ENCODE assay signal across 17 cellular contexts in genomic region chr5:90022711-90023053, GRCh38.
A peak's percentile ranks its signal among the peaks of the same experiment; 100 is the strongest.
DNase-seq lines count a peak whose midpoint lies in the region; ATAC-seq, FAIRE-seq and TF ChIP-seq lines count a peak whose summit lies in the region.
"Had no signal": no experiment of that assay in that cellular context is flagged by ENCODE, and none has a peak within 500 bp of the region (broad histone marks: within the 10 kb centered on the region; RNA-seq: fewer than 3 reads in every experiment).

No MANE protein-coding gene starts in this region.

- H3K4me2 ChIP-seq in H1 (ENCODE audit: insufficient read depth in 1 of 2, low read depth in 2 of 2, low read length in 2 of 2) = no peak overlapping the region

- H3K4me1 Mint-ChIP-seq in stimulated activated naive CD8-positive, alpha-beta T cell treated with anti-CD3 and anti-CD28 coated beads, Interleukin-15, amount 100 ng/mL, for 72 hours = no peaks in the 10 kb centered on the region
- H3K4me1 Mint-ChIP-seq in activated naive CD4-positive, alpha-beta T cell treated with anti-CD3 and anti-CD28 coated beads for 36 hours (ENCODE audit: low read depth) = no peaks in the 10 kb centered on the region
- H3K4me1 Mint-ChIP-seq: activated T-helper 17 cell treated with anti-CD3 and anti-CD28 coated beads, Interleukin-2, amount 50 U/mL, for 72 hours had no signal

- H2AK5ac ChIP-seq in H1 (ENCODE audit: low read depth, low read length) = no peak overlapping the region

- TF ChIP-seq POLR2A in H1 (IDR thresholded peaks at IDR 0.05; ENCODE audit: control extremely low read depth in 1 of 2, low read depth in 2 of 2, low read length in 2 of 2) = no peak

- ATAC-seq in GM19397 (IDR thresholded peaks at IDR 0.05; ENCODE audit: unreplicated experiment) = peak; percentile 41
- ATAC-seq in stimulated activated naive CD8-positive, alpha-beta T cell treated with anti-CD3 and anti-CD28 coated beads, Interleukin-15, amount 100 ng/mL, for 72 hours = no peak
- ATAC-seq: activated T-helper 17 cell treated with anti-CD3 and anti-CD28 coated beads, Interleukin-2, amount 50 U/mL, for 72 hours had no signal

- H3K4me3 ChIP-seq in H1 (ENCODE audit: extremely low read depth in 1 of 4, insufficient read depth in 2 of 4, low read depth in 3 of 4, low read length in 4 of 4) = no peak overlapping the region
- H3K4me3 ChIP-seq: breast epithelium had no signal

- peak; percentile 28 for DNase-seq in A172 (ENCODE audit: low spot score)
- peak; percentile 40 for DNase-seq in LHCN-M2 (ENCODE audit: low read depth)
- DNase-seq in H1 (ENCODE audit: low read depth in 1 of 2, low spot score in 2 of 2) = no peak
- no peak for DNase-seq in EL
- DNase-seq in activated CD8-positive, alpha-beta memory T cell treated with anti-CD3 and anti-CD28 coated beads for 24 hours = no peak
- DNase-seq in stimulated activated naive CD8-positive, alpha-beta T cell treated with anti-CD3 and anti-CD28 coated beads, Interleukin-15, amount 100 ng/mL, for 72 hours = no peak
- DNase-seq in activated naive CD4-positive, alpha-beta T cell treated with anti-CD3 and anti-CD28 coated beads for 36 hours = no peak
- DNase-seq: activated CD4-positive, alpha-beta T cell treated with anti-CD3 and anti-CD28 coated beads for 48 hours; NCI-H2171 treated with DMSO at 0.1 percent for 48 hours; occipital lobe; stimulated activated CD4-positive, alpha-beta T cell treated with anti-CD3 and anti-CD28 coated beads, Interleukin-12 subunit alpha, Interleukin-12 subunit beta, amount 100 ng/mL, for 4 hours; T-helper 1 cell had no signal

- H3K27ac ChIP-seq in H1 (ENCODE audit: low read depth, low read length) = no peak overlapping the region
- H3K27ac ChIP-seq: breast epithelium had no signal

- CTCF ChIA-PET in H1 (lab: Charles Lee; ENCODE audit: partially characterized antibody) = interaction anchor here (1.3 kb wide), 1 partner anchor 9 kb away, joined by 3 read pairs; no protein-coding TSS in a partner anchor
- CTCF ChIA-PET in activated naive CD4-positive, alpha-beta T cell treated with anti-CD3 and anti-CD28 coated beads for 36 hours (lab: Charles Lee) = no interaction called here

- no peak overlapping the region for H2AFZ ChIP-seq in H1 (ENCODE audit: low read length)

- no peak overlapping the region for H3K9ac ChIP-seq in H1 (replicated peaks in 1 of 4; ENCODE audit: extremely low read depth in 1 of 4, low read depth in 3 of 4, low read length in 3 of 4)

- H2BK5ac ChIP-seq in H1 (ENCODE audit: low read depth, low read length) = no peak overlapping the region

- intact Hi-C loops in activated naive CD4-positive, alpha-beta T cell treated with anti-CD3 and anti-CD28 coated beads for 36 hours (cut with micrococcal nuclease) = no loop called here

- POLR2A ChIA-PET in H1 (lab: Charles Lee; ENCODE audit: partially characterized antibody) = no interaction called here

- H3K4ac ChIP-seq in H1 (replicated peaks; ENCODE audit: insufficient read length, low read depth, low read length) = no peak overlapping the region

- TF ChIP-seq RAD21 in H1 (IDR thresholded peaks at IDR 0.05 in 1 of 2, conservative IDR thresholded peaks at IDR 0.05 in 1 of 2; ENCODE audit: low read depth in 2 of 2, low read length in 2 of 2) = no peak

- H3K4me3 Mint-ChIP-seq in stimulated activated naive CD8-positive, alpha-beta T cell treated with anti-CD3 and anti-CD28 coated beads, Interleukin-15, amount 100 ng/mL, for 72 hours = no peak overlapping the region
- no peak overlapping the region for H3K4me3 Mint-ChIP-seq in activated naive CD4-positive, alpha-beta T cell treated with anti-CD3 and anti-CD28 coated beads for 36 hours
- H3K4me3 Mint-ChIP-seq: activated T-helper 17 cell treated with anti-CD3 and anti-CD28 coated beads, Interleukin-2, amount 50 U/mL, for 72 hours; type B pancreatic cell had no signal

- no peak overlapping the region for H3K27ac Mint-ChIP-seq in stimulated activated naive CD8-positive, alpha-beta T cell treated with anti-CD3 and anti-CD28 coated beads, Interleukin-15, amount 100 ng/mL, for 72 hours
- H3K27ac Mint-ChIP-seq in activated naive CD4-positive, alpha-beta T cell treated with anti-CD3 and anti-CD28 coated beads for 36 hours = no peak overlapping the region
- H3K27ac Mint-ChIP-seq: activated T-helper 17 cell treated with anti-CD3 and anti-CD28 coated beads, Interleukin-2, amount 50 U/mL, for 72 hours; type B pancreatic cell had no signal

- FAIRE-seq in H1 (lab: Jason Lieb, UNC) = no peak
- FAIRE-seq: D721Med had no signal

- H3K23me2 ChIP-seq in H1 (ENCODE audit: low read depth, low read length) = no peaks in the 10 kb centered on the region

- H3K27me3 ChIP-seq in H1 (replicated peaks in 1 of 4; ENCODE audit: control insufficient read depth in 3 of 4, extremely low read depth in 1 of 4, insufficient read depth in 3 of 4, low read length in 3 of 4) = no peaks in the 10 kb centered on the region
- H3K27me3 ChIP-seq: breast epithelium had no signal

- H3K36me3 ChIP-seq in H1 (ENCODE audit: control insufficient read depth in 2 of 4, insufficient read depth in 4 of 4, low read length in 3 of 4) = no peaks in the 10 kb centered on the region
- H3K36me3 ChIP-seq: breast epithelium had no signal

- no peaks in the 10 kb centered on the region for H3K79me1 ChIP-seq in H1 (ENCODE audit: low read depth, low read length)

- peaks cover 0 to 4% of the 10 kb centered on the region in 2 donors for H3K9me3 Mint-ChIP-seq in stimulated activated naive CD8-positive, alpha-beta T cell treated with anti-CD3 and anti-CD28 coated beads, Interleukin-15, amount 100 ng/mL, for 72 hours
- no peaks in the 10 kb centered on the region for H3K9me3 Mint-ChIP-seq in activated naive CD4-positive, alpha-beta T cell treated with anti-CD3 and anti-CD28 coated beads for 36 hours
- H3K9me3 Mint-ChIP-seq: activated T-helper 17 cell treated with anti-CD3 and anti-CD28 coated beads, Interleukin-2, amount 50 U/mL, for 72 hours; type B pancreatic cell had no signal

- no peak overlapping the region for H4K5ac ChIP-seq in H1 (ENCODE audit: insufficient read length, low read depth, low read length)

- no peak for TF ChIP-seq CTCF in H1 (IDR thresholded peaks at IDR 0.05; ENCODE audit: control extremely low read depth in 1 of 3, insufficient read depth in 1 of 3, low read depth in 1 of 3, low read length in 3 of 3)

- no peaks in the 10 kb centered on the region for H3K4me1 ChIP-seq in H1 (replicated peaks in 1 of 4; ENCODE audit: control insufficient read depth in 3 of 4, insufficient read depth in 4 of 4, low read length in 3 of 4)
- H3K4me1 ChIP-seq: breast epithelium had no signal

- H3K36me3 Mint-ChIP-seq in activated naive CD4-positive, alpha-beta T cell treated with anti-CD3 and anti-CD28 coated beads for 36 hours (ENCODE audit: low read depth) = no peaks in the 10 kb centered on the region
- H3K36me3 Mint-ChIP-seq: type B pancreatic cell had no signal

- H3K79me2 ChIP-seq in H1 (ENCODE audit: control insufficient read depth in 1 of 2, insufficient read depth in 2 of 2, low read length in 2 of 2) = no peaks in the 10 kb centered on the region

- H3K23ac ChIP-seq in H1 (ENCODE audit: insufficient read length) = no peak overlapping the region

- no peaks in the 10 kb centered on the region for H4K20me1 ChIP-seq in H1 (replicated peaks in 1 of 2; ENCODE audit: control insufficient read depth in 1 of 2, insufficient read depth in 2 of 2, low read length in 2 of 2)

- H2BK120ac ChIP-seq in H1 (replicated peaks; ENCODE audit: low read depth, low read length) = no peak overlapping the region

- H4K8ac ChIP-seq in H1 (ENCODE audit: extremely low read depth, insufficient read depth, low read length) = no peak overlapping the region

- H3K27me3 Mint-ChIP-seq in stimulated activated naive CD8-positive, alpha-beta T cell treated with anti-CD3 and anti-CD28 coated beads, Interleukin-15, amount 100 ng/mL, for 72 hours = no peaks in the 10 kb centered on the region
- no peaks in the 10 kb centered on the region for H3K27me3 Mint-ChIP-seq in activated naive CD4-positive, alpha-beta T cell treated with anti-CD3 and anti-CD28 coated beads for 36 hours (ENCODE audit: low read depth)
- H3K27me3 Mint-ChIP-seq: activated T-helper 17 cell treated with anti-CD3 and anti-CD28 coated beads, Interleukin-2, amount 50 U/mL, for 72 hours; type B pancreatic cell had no signal

- H2BK12ac ChIP-seq in H1 (ENCODE audit: low read depth, low read length) = no peak overlapping the region

- H4K91ac ChIP-seq in H1 (replicated peaks; ENCODE audit: insufficient read length, low read length) = no peak overlapping the region

- no peak overlapping the region for H3K56ac ChIP-seq in H1 (replicated peaks; ENCODE audit: insufficient read length, low read depth, low read length)

- H3K9me3 ChIP-seq in H1 (ENCODE audit: insufficient read depth in 2 of 2, low read depth in 1 of 2, low read length in 1 of 2) = no peaks in the 10 kb centered on the region
- H3K9me3 ChIP-seq: breast epithelium had no signal

- H3K14ac ChIP-seq in H1 (ENCODE audit: insufficient read length) = no peak overlapping the region

- no peak for TF ChIP-seq EP300 in H1 (IDR thresholded peaks at IDR 0.05; ENCODE audit: borderline replicate concordance in 1 of 2, low read depth in 2 of 2, low read length in 2 of 2)

- H2BK15ac ChIP-seq in H1 (ENCODE audit: low read length) = no peak overlapping the region

- no peak overlapping the region for H3K18ac ChIP-seq in H1 (ENCODE audit: extremely low read depth, low read length)

- no peak overlapping the region for H2BK20ac ChIP-seq in H1 (ENCODE audit: low read length)

TF ChIP-seq in H1, 55 proteins besides CTCF, POLR2A, EP300 and RAD21:
- TF ChIP-seq BRCA1 (IDR thresholded peaks at IDR 0.05; ENCODE audit: low read depth, low read length) (no peak), TEAD4 (IDR thresholded peaks at IDR 0.05; ENCODE audit: low read depth, low read length) (no peak), CTBP2 (IDR thresholded peaks at IDR 0.05; ENCODE audit: borderline replicate concordance, insufficient read depth, insufficient read length, low read length) (no peak), RBBP5 (IDR thresholded peaks at IDR 0.05; ENCODE audit: borderline replicate concordance, low read depth, low read length) (no peak), ASH2L (IDR thresholded peaks at IDR 0.05; ENCODE audit: low read length) (no peak), ZNF274 (IDR thresholded peaks at IDR 0.05; ENCODE audit: borderline replicate concordance, extremely low read depth, low read length) (no peak), MAX (IDR thresholded peaks at IDR 0.05) (no peak), RFX5 (IDR thresholded peaks at IDR 0.05; ENCODE audit: borderline replicate concordance, low read depth, low read length) (peak; percentile 59; the same call in 1 of the 2 replicates)

Comparison
In these comparisons a context has a peak if more than half of its experiments do, and no peak if none do; other contexts are left out.
1. DNase-seq: peak in A172 (single experiment) and LHCN-M2 (single experiment); none in H1 (0 of 2), EL (single experiment), activated CD8-positive, alpha-beta memory T cell treated with anti-CD3 and anti-CD28 coated beads for 24 hours (single experiment), stimulated activated naive CD8-positive, alpha-beta T cell treated with anti-CD3 and anti-CD28 coated beads, Interleukin-15, amount 100 ng/mL, for 72 hours (0 of 2) and activated naive CD4-positive, alpha-beta T cell treated with anti-CD3 and anti-CD28 coated beads for 36 hours (single experiment).